ENCODE assay signal across 13 cellular contexts in genomic region chr10:79155301-79156081, GRCh38.
DNase-seq lines count a peak whose midpoint lies in the region; TF ChIP-seq lines count a peak whose summit lies in the region.
"Had no signal": no experiment of that assay in that cellular context is flagged by ENCODE, and none has a peak within 500 bp of the region (broad histone marks: within the 10 kb centered on the region; RNA-seq: fewer than 3 reads in every experiment).

No MANE protein-coding gene starts in this region.

- peaks cover 1% of the 10 kb centered on the region for H3K36me3 Mint-ChIP-seq in chondrocyte (ENCODE audit: low read depth)

- DNase-seq in AG09309 (ENCODE audit: low read depth) (no peak), chondrocyte (ENCODE audit: low spot score) (no peak), NCI-H1092 (lab: John Stamatoyannopoulos, UW) (no peak), Peyer's patch (no peak), SHP77 treated with DMSO at 0.1 percent for 48 hours (lab: John Stamatoyannopoulos, UW) (no peak), G401 (ENCODE audit: low spot score) (no peak)
- DNase-seq: activated CD4-positive, alpha-beta T cell treated with anti-CD3 and anti-CD28 coated beads for 1 hour; cortex of kidney; DMS153; NCI-H1436 had no signal

- no peak for TF ChIP-seq POLR2A in Peyer's patch (IDR thresholded peaks at IDR 0.05)

- H3K9ac ChIP-seq in muscle layer of colon (ENCODE audit: low read length), result no peak overlapping the region

- no peaks in the 10 kb centered on the region for H3K9me3 ChIP-seq in muscle layer of colon (ENCODE audit: low read length)
- no peaks in the 10 kb centered on the region for H3K9me3 ChIP-seq in Peyer's patch
- H3K9me3 ChIP-seq: HAP-1 had no signal

- H3K36me3 ChIP-seq in muscle layer of colon (ENCODE audit: insufficient read depth, low read length) (peaks cover 13% of the 10 kb centered on the region), Peyer's patch (no peaks in the 10 kb centered on the region)
- H3K36me3 ChIP-seq: HAP-1 had no signal

- H3K27ac Mint-ChIP-seq in chondrocyte (ENCODE audit: unreplicated experiment), result peak overlapping the region; percentile 87

- in situ Hi-C loops in G401 (cut with HindIII; ENCODE audit: low sequenced_read_pairs), result no loop called here

- H3K4me3 Mint-ChIP-seq in chondrocyte (ENCODE audit: unreplicated experiment), result no peak overlapping the region

- H3K9me3 Mint-ChIP-seq in chondrocyte (ENCODE audit: low read depth), result no peaks in the 10 kb centered on the region

- TF ChIP-seq CTCF in AG09309 (IDR thresholded peaks at IDR 0.05; ENCODE audit: control insufficient read depth, insufficient read depth, low read depth, low read length, missing control alignments), result peak; percentile 13
- peak; percentile 27 for TF ChIP-seq CTCF in chondrocyte (IDR thresholded peaks at IDR 0.05)
- no peak for TF ChIP-seq CTCF in Peyer's patch (IDR thresholded peaks at IDR 0.05)

- H3K4me1 Mint-ChIP-seq in chondrocyte (ENCODE audit: low read depth), result peaks cover 89% of the 10 kb centered on the region

- no peaks in the 10 kb centered on the region for H3K27me3 Mint-ChIP-seq in chondrocyte (ENCODE audit: low read depth)

- peak; percentile 23; the same call in 1 of the 2 replicates for TF ChIP-seq RAD21 in Ishikawa (IDR thresholded peaks at IDR 0.05; ENCODE audit: low read depth)

- H3K27me3 ChIP-seq in muscle layer of colon (ENCODE audit: control insufficient read depth in 1 of 2, insufficient read depth in 2 of 2, low read length in 2 of 2) (no peaks in the 10 kb centered on the region), Peyer's patch (no peaks in the 10 kb centered on the region)

- TF ChIP-seq EP300 in Ishikawa (IDR thresholded peaks at IDR 0.05; ENCODE audit: borderline replicate concordance), result no peak

- H3K4me1 ChIP-seq in muscle layer of colon (ENCODE audit: insufficient read depth, low read length), result peaks cover 95% of the 10 kb centered on the region
- H3K4me1 ChIP-seq in Peyer's patch, result peaks cover 0 to 87% (median 3%) of the 10 kb centered on the region in 4 donors

- H3K4me3 ChIP-seq in AG09309 (ENCODE audit: control insufficient read depth, low read depth, low read length) (no peak overlapping the region), muscle layer of colon (ENCODE audit: low read depth in 1 of 2, low read length in 2 of 2) (no peak overlapping the region), Peyer's patch (no peak overlapping the region)
- H3K4me3 ChIP-seq: HAP-1 had no signal

- peak overlapping the region; percentile 70 for H3K27ac ChIP-seq in muscle layer of colon (ENCODE audit: low read depth, low read length)
- H3K27ac ChIP-seq in Peyer's patch, result peak overlapping the region in 2 of 4 donors; percentile 52 to 74

TF ChIP-seq in Ishikawa, 13 proteins besides CTCF, POLR2A, EP300 and RAD21:
- no peak for TF ChIP-seq NFIC (IDR thresholded peaks at IDR 0.05)
- TF ChIP-seq, protein P1, sequence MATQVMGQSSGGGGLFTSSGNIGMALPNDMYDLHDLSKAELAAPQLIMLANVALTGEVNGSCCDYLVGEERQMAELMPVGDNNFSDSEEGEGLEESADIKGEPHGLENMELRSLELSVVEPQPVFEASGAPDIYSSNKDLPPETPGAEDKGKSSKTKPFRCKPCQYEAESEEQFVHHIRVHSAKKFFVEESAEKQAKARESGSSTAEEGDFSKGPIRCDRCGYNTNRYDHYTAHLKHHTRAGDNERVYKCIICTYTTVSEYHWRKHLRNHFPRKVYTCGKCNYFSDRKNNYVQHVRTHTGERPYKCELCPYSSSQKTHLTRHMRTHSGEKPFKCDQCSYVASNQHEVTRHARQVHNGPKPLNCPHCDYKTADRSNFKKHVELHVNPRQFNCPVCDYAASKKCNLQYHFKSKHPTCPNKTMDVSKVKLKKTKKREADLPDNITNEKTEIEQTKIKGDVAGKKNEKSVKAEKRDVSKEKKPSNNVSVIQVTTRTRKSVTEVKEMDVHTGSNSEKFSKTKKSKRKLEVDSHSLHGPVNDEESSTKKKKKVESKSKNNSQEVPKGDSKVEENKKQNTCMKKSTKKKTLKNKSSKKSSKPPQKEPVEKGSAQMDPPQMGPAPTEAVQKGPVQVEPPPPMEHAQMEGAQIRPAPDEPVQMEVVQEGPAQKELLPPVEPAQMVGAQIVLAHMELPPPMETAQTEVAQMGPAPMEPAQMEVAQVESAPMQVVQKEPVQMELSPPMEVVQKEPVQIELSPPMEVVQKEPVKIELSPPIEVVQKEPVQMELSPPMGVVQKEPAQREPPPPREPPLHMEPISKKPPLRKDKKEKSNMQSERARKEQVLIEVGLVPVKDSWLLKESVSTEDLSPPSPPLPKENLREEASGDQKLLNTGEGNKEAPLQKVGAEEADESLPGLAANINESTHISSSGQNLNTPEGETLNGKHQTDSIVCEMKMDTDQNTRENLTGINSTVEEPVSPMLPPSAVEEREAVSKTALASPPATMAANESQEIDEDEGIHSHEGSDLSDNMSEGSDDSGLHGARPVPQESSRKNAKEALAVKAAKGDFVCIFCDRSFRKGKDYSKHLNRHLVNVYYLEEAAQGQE (IDR thresholded peaks at IDR 0.05; ENCODE audit: low read depth), result 0 out of 2 replicates have a peak, but pooled peaks have one; percentile 31

Comparison
In these comparisons a context has a peak if more than half of its experiments do, and no peak if none do; other contexts are left out.
1. CTCF ChIP-seq: peak in AG09309 (single experiment) and chondrocyte (single experiment); none in Peyer's patch (0 of 6).